Comparison of ENCODE assay signal across 8 cellular contexts in genomic region chr17:75010683-75011406, GRCh38. TPM values are rescaled to one million over a fixed set of nuclear protein-coding genes. Genes with fewer than 3 reads are reported as not detected.
A peak's percentile ranks its signal among the peaks of the same experiment; 100 is the strongest.
DNase-seq lines count a peak whose midpoint lies in the region; ATAC-seq, FAIRE-seq and TF ChIP-seq lines count a peak whose summit lies in the region.

No MANE protein-coding gene starts in this region.

- H3K56ac ChIP-seq in IMR-90 (ENCODE audit: extremely low read depth, insufficient read depth, low read length), result no peak overlapping the region

- no peaks in the 10 kb centered on the region for H4K20me1 ChIP-seq in IMR-90 (ENCODE audit: insufficient read depth, low read length)

- no peak overlapping the region for H3K18ac ChIP-seq in IMR-90 (ENCODE audit: low read depth, low read length)

- H3K36me3 ChIP-seq in IMR-90 (ENCODE audit: control insufficient read depth, insufficient read depth, low read length) (peaks cover under 1% of the 10 kb centered on the region; the same call in 1 of the 2 replicates), right atrium auricular region (no peaks in the 10 kb centered on the region), small intestine (ENCODE audit: control insufficient read depth in 2 of 2, insufficient read depth in 2 of 2, low read length in 2 of 2) (no peaks in the 10 kb centered on the region)

- H2AK9ac ChIP-seq in IMR-90 (replicated peaks; ENCODE audit: low read depth, low read length, poor library complexity), result peak overlapping the region; percentile 23

- H3K23ac ChIP-seq in IMR-90 (ENCODE audit: low read depth, low read length), result no peak overlapping the region

- H2AFZ ChIP-seq in IMR-90 (replicated peaks; ENCODE audit: low read length, poor library complexity), result peak overlapping the region; percentile 18

- intact Hi-C loops in CD4-positive, alpha-beta T cell (cut with DNase I, micrococcal nuclease), result no loop called here
- intact Hi-C loops in IMR-90 (cut with micrococcal nuclease), result no loop called here
- intact Hi-C loops in activated B cell treated with CpG ODN at 0.5 μM for 24 hours (cut with micrococcal nuclease), result no loop called here

- TF ChIP-seq POLR2A in IMR-90 (IDR thresholded peaks at IDR 0.05; ENCODE audit: low read depth, low read length), result no peak

- no peak overlapping the region for H2BK120ac ChIP-seq in IMR-90 (ENCODE audit: low read depth, low read length)

- no TSS peak for BruUV-seq in IMR-90 (replicated peaks; lab: Mats Ljungman, UMichigan)

- DNase-seq in CD4-positive, alpha-beta T cell, result no peak
- DNase-seq in IMR-90, result peak; percentile 55
- no peak for DNase-seq in activated B cell treated with CpG ODN at 0.5 μM for 24 hours
- DNase-seq in right atrium auricular region (ENCODE audit: low spot score), result peak; percentile 65
- peak; percentile 56 for DNase-seq in small intestine
- no peak for DNase-seq in activated effector memory CD4-positive, alpha-beta T cell treated with Interleukin-2 at 50 U/mL for 16 hours
- DNase-seq in LoVo (ENCODE audit: low spot score), result no peak

- H3K27me3 Mint-ChIP-seq in CD4-positive, alpha-beta T cell, result no peaks in the 10 kb centered on the region
- H3K27me3 Mint-ChIP-seq in activated B cell treated with CpG ODN at 0.5 μM for 24 hours, result peaks cover 2% of the 10 kb centered on the region

- no peaks in the 10 kb centered on the region for H3K9me3 Mint-ChIP-seq in CD4-positive, alpha-beta T cell
- H3K9me3 Mint-ChIP-seq in activated B cell treated with CpG ODN at 0.5 μM for 24 hours, result no peaks in the 10 kb centered on the region

- H3K27me3 ChIP-seq in CD4-positive, alpha-beta T cell (ENCODE audit: control insufficient read depth, insufficient read depth, low read length), result peaks cover 4% of the 10 kb centered on the region
- H3K27me3 ChIP-seq in IMR-90 (ENCODE audit: control insufficient read depth, insufficient read depth, low read length) (no peaks in the 10 kb centered on the region), right atrium auricular region (no peaks in the 10 kb centered on the region), small intestine (ENCODE audit: control insufficient read depth in 2 of 2, insufficient read depth in 2 of 2, low read length in 2 of 2) (no peaks in the 10 kb centered on the region)

- peaks cover 22% of the 10 kb centered on the region for H3K36me3 Mint-ChIP-seq in CD4-positive, alpha-beta T cell (ENCODE audit: low read depth)
- peaks cover 14% of the 10 kb centered on the region for H3K36me3 Mint-ChIP-seq in activated B cell treated with CpG ODN at 0.5 μM for 24 hours (ENCODE audit: low read depth)

- H2BK15ac ChIP-seq in IMR-90 (ENCODE audit: low read depth, low read length), result no peak overlapping the region

- POLR2A ChIA-PET in CD4-positive, alpha-beta T cell (lab: Charles Lee), result interaction anchor here (1.2 to 3.7 kb wide), 5 partner anchors 12 to 38 kb away, joined by 3 to 61 read pairs (median 27); partner anchors contain the start of genes ATP5PD, CDR2L, HID1 and KCTD2
- POLR2A ChIA-PET in IMR-90 (lab: Charles Lee; ENCODE audit: unreplicated experiment) (no interaction called here), activated B cell treated with CpG ODN at 0.5 μM for 24 hours (lab: Charles Lee) (interaction anchor here (0.7 to 2.8 kb wide), 3 partner anchors 21 to 278 kb away, joined by 3 to 23 read pairs (median 4); partner anchors contain the start of genes CDR2L and SLC25A19)

- no peak overlapping the region for H3K4ac ChIP-seq in IMR-90 (ENCODE audit: low read depth, low read length)

- 0 out of 4 replicates have a peak overlapping the region, but pooled peaks of 1 of the 2 experiments have one; percentile 95 for H4K8ac ChIP-seq in IMR-90 (ENCODE audit: low read depth in 2 of 2, low read length in 2 of 2)

- H2BK5ac ChIP-seq in IMR-90 (ENCODE audit: low read depth, low read length, poor library complexity, severe bottlenecking), result no peak overlapping the region

- TF ChIP-seq CTCF in CD4-positive, alpha-beta T cell (IDR thresholded peaks at IDR 0.05), result no peak
- TF ChIP-seq CTCF in IMR-90 (conservative IDR thresholded peaks at IDR 0.05; ENCODE audit: low read depth, low read length) (no peak), activated B cell treated with CpG ODN at 0.5 μM for 24 hours (IDR thresholded peaks at IDR 0.05) (no peak), right atrium auricular region (IDR thresholded peaks at IDR 0.05) (peak in 1 of 2 donors; percentile 26)

- H4K5ac ChIP-seq in IMR-90 (ENCODE audit: low read depth, low read length), result no peak overlapping the region

- in situ Hi-C loops in IMR-90 (cut with MboI; ENCODE audit: low sequenced_read_pairs), result no loop called here

- H3K9me3 ChIP-seq in CD4-positive, alpha-beta T cell (ENCODE audit: control insufficient read depth, low read length), result no peaks in the 10 kb centered on the region
- H3K9me3 ChIP-seq in IMR-90 (ENCODE audit: control insufficient read depth, insufficient read depth, low read length), result no peaks in the 10 kb centered on the region
- no peaks in the 10 kb centered on the region for H3K9me3 ChIP-seq in right atrium auricular region
- no peaks in the 10 kb centered on the region for H3K9me3 ChIP-seq in small intestine (ENCODE audit: control insufficient read depth, low read depth)

- no peak overlapping the region for H3K27ac ChIP-seq in CD4-positive, alpha-beta T cell (ENCODE audit: low read depth, low read length)
- no peak overlapping the region for H3K27ac ChIP-seq in IMR-90 (ENCODE audit: insufficient read depth, low read length)
- peak overlapping the region; percentile 83 to 88 for H3K27ac ChIP-seq in right atrium auricular region
- peak overlapping the region in 1 of 2 donors; percentile 55 for H3K27ac ChIP-seq in small intestine (ENCODE audit: low read depth in 1 of 2, low read length in 1 of 2)

- peaks cover 13 to 21% of the 10 kb centered on the region in 2 experiments for H3K79me1 ChIP-seq in IMR-90 (ENCODE audit: low read depth in 1 of 2, low read length in 2 of 2)

- WGBS in IMR-90 (ENCODE audit: extremely low coverage in 2 of 2, insufficient read length in 1 of 2), 2 experiments, result no CpG with 5 or more reads among the region's 8 CpGs
- WGBS in small intestine, 3 donors, result 60 to 67% (median 61%) methylated on average over 7 to 8 of the region's 8 CpGs

- no peak overlapping the region for H3K14ac ChIP-seq in IMR-90 (replicated peaks; ENCODE audit: low read depth, low read length)

- peaks cover 35% of the 10 kb centered on the region for H3K4me1 Mint-ChIP-seq in CD4-positive, alpha-beta T cell (ENCODE audit: low read depth)
- peaks cover 29% of the 10 kb centered on the region for H3K4me1 Mint-ChIP-seq in activated B cell treated with CpG ODN at 0.5 μM for 24 hours

- dilution Hi-C loops in IMR-90 (cut with HindIII; ENCODE audit: low sequenced_read_pairs, unreplicated experiment), result no loop called here

- H2AK5ac ChIP-seq in IMR-90 (ENCODE audit: low read depth, low read length), result no peak overlapping the region

- H3K4me3 Mint-ChIP-seq in CD4-positive, alpha-beta T cell, result peak overlapping the region; percentile 76
- peak overlapping the region; percentile 41 for H3K4me3 Mint-ChIP-seq in activated B cell treated with CpG ODN at 0.5 μM for 24 hours

- 0 out of 2 replicates have a peak, but pooled peaks cover 4% of the 10 kb centered on the region for H3K9me1 ChIP-seq in IMR-90 (ENCODE audit: insufficient read depth, low read length)

- no peak for FAIRE-seq in small intestine (lab: Jason Lieb, UNC)

- 0 out of 2 replicates have a peak, but pooled peaks have one; percentile 4 for TF ChIP-seq RAD21 in IMR-90 (IDR thresholded peaks at IDR 0.05; ENCODE audit: low read length)

- H3K9ac ChIP-seq in IMR-90 (ENCODE audit: low read depth, low read length), result no peak overlapping the region

- no peak for ATAC-seq in CD4-positive, alpha-beta T cell (ENCODE audit: poor library complexity)
- no peak for ATAC-seq in IMR-90 (ENCODE audit: low read depth)
- ATAC-seq in activated B cell treated with CpG ODN at 0.5 μM for 24 hours (ENCODE audit: low read depth), result no peak
- ATAC-seq in GM21381 (IDR thresholded peaks at IDR 0.05; ENCODE audit: unreplicated experiment), result no peak

- H2BK20ac ChIP-seq in IMR-90 (ENCODE audit: low read depth, low read length), result no peak overlapping the region

- CTCF ChIA-PET in CD4-positive, alpha-beta T cell (lab: Charles Lee), result interaction anchor here (0.6 to 3.3 kb wide), 5 partner anchors 21 to 323 kb away, joined by 3 to 51 read pairs (median 15); partner anchors contain the start of gene CDR2L
- CTCF ChIA-PET in IMR-90 (lab: Yijun Ruan, JAX), result interaction anchor here (1.2 kb wide), 1 partner anchor 47 kb away, joined by 3 read pairs; no protein-coding TSS in a partner anchor
- CTCF ChIA-PET in activated B cell treated with CpG ODN at 0.5 μM for 24 hours (lab: Charles Lee), result interaction anchor here (0.7 to 3.7 kb wide), 6 partner anchors 23 to 250 kb away, joined by 3 to 33 read pairs (median 3); partner anchors contain the start of genes ATP5PD, KCTD2 and NT5C

- H3K4me2 ChIP-seq in IMR-90 (ENCODE audit: low read depth, low read length), result no peak overlapping the region

- H3K4me3 ChIP-seq in IMR-90 (ENCODE audit: insufficient read depth, low read depth, low read length) (no peak overlapping the region), right atrium auricular region (no peak overlapping the region), small intestine (ENCODE audit: low read depth in 1 of 2, low read length in 2 of 2) (no peak overlapping the region)

- H3K4me1 ChIP-seq in IMR-90 (ENCODE audit: control insufficient read depth, insufficient read depth, low read length) (peaks cover 6% of the 10 kb centered on the region), right atrium auricular region (peaks cover 0 to 27% of the 10 kb centered on the region in 2 donors), small intestine (ENCODE audit: control insufficient read depth in 2 of 2, insufficient read depth in 1 of 2, low read depth in 1 of 2, low read length in 1 of 2) (peaks cover 3 to 5% of the 10 kb centered on the region in 2 donors)

- no peak overlapping the region for H3K27ac Mint-ChIP-seq in CD4-positive, alpha-beta T cell
- H3K27ac Mint-ChIP-seq in activated B cell treated with CpG ODN at 0.5 μM for 24 hours, result peak overlapping the region; percentile 53

- no peak overlapping the region for H4K91ac ChIP-seq in IMR-90 (ENCODE audit: insufficient read depth, low read depth, low read length)

RNA-seq across cellular contexts. Expression of gene MRPL58, which starts 1.6 kb away (rescaled TPM):
- total RNA-seq in CD4-positive, alpha-beta T cell, result 1 to 10 TPM; 5.4 to 7.1 TPM
- 42.5 and 53.9 TPM in 2 replicates for total RNA-seq in IMR-90 (2012; rRNA removed)
- 49.0 and 53.0 TPM in 2 replicates for polyA plus RNA-seq in IMR-90 (2012; rRNA removed)
- 72.6 and 78.2 TPM in 2 replicates for polyA plus RNA-seq in IMR-90 (2012; cell fraction: cytosol; rRNA removed)
- polyA plus RNA-seq in IMR-90 (2012; cell fraction: nucleus; rRNA removed; ENCODE audit: low replicate concordance), result 21.8 and 25.5 TPM in 2 replicates
- 28.4 and 31.8 TPM in 2 replicates for total RNA-seq in activated B cell treated with CpG ODN at 0.5 μM for 24 hours
- total RNA-seq in right atrium auricular region, result 100 to 1,000 TPM in 1 of 2 donors, 10 to 100 TPM in 1; 44.8 to 104 TPM
- 10 to 100 TPM; 42.7 to 73.0 (median 48.8) TPM for polyA plus RNA-seq in small intestine

RNA-seq across cellular contexts. Expression of gene CDR2L, which starts 23.4 kb away (rescaled TPM):
- total RNA-seq in CD4-positive, alpha-beta T cell, result under 1 TPM in 1 of 2 experiments, not detected in 1; 0.08 TPM
- total RNA-seq in IMR-90 (2012; rRNA removed) (5.6 and 5.7 TPM in 2 replicates), activated B cell treated with CpG ODN at 0.5 μM for 24 hours (not detected in 2 replicates), right atrium auricular region (10 to 100 TPM; 13.6 to 28.8 TPM)
- polyA plus RNA-seq in IMR-90 (2012; rRNA removed) (18.9 and 23.2 TPM in 2 replicates), small intestine (10 to 100 TPM; 25.4 to 39.6 (median 28.9) TPM)
- polyA plus RNA-seq in IMR-90 (2012; cell fraction: cytosol; rRNA removed), result 14.2 and 21.1 TPM in 2 replicates
- polyA plus RNA-seq in IMR-90 (2012; cell fraction: nucleus; rRNA removed; ENCODE audit: low replicate concordance), result 12.6 and 30.3 TPM in 2 replicates

RNA-seq across cellular contexts. Expression of gene ATP5PD, which starts 35.9 kb away (rescaled TPM):
- total RNA-seq in CD4-positive, alpha-beta T cell, result 100 to 1,000 TPM in 1 of 2 experiments, 10 to 100 TPM in 1; 98.5 to 112 TPM
- 365 and 373 TPM in 2 replicates for total RNA-seq in IMR-90 (2012; rRNA removed)
- polyA plus RNA-seq in IMR-90 (2012; rRNA removed), result 331 and 425 TPM in 2 replicates
- 109 and 263 TPM in 2 replicates for polyA plus RNA-seq in IMR-90 (2012; cell fraction: cytosol; rRNA removed)
- 38.0 and 159 TPM in 2 replicates for polyA plus RNA-seq in IMR-90 (2012; cell fraction: nucleus; rRNA removed; ENCODE audit: low replicate concordance)
- 158 and 181 TPM in 2 replicates for total RNA-seq in activated B cell treated with CpG ODN at 0.5 μM for 24 hours
- 100 to 1,000 TPM; 675 to 871 TPM for total RNA-seq in right atrium auricular region
- polyA plus RNA-seq in small intestine, result 100 to 1,000 TPM; 494 to 919 (median 724) TPM

RNA-seq across cellular contexts. Expression of gene KCTD2, which starts 36.2 kb away (rescaled TPM):
- 10 to 100 TPM; 26.1 to 28.0 TPM for total RNA-seq in CD4-positive, alpha-beta T cell
- total RNA-seq in IMR-90 (2012; rRNA removed), result 9.1 and 9.4 TPM in 2 replicates
- polyA plus RNA-seq in IMR-90 (2012; rRNA removed), result 18.3 and 18.4 TPM in 2 replicates
- 10.8 and 16.4 TPM in 2 replicates for polyA plus RNA-seq in IMR-90 (2012; cell fraction: cytosol; rRNA removed)
- polyA plus RNA-seq in IMR-90 (2012; cell fraction: nucleus; rRNA removed; ENCODE audit: low replicate concordance), result 9.9 and 12.6 TPM in 2 replicates
- total RNA-seq in activated B cell treated with CpG ODN at 0.5 μM for 24 hours, result 19.5 and 20.2 TPM in 2 replicates
- total RNA-seq in right atrium auricular region, result 10 to 100 TPM; 17.9 to 28.4 TPM
- polyA plus RNA-seq in small intestine, result 10 to 100 TPM; 12.3 to 18.0 (median 13.8) TPM

RNA-seq across cellular contexts. Expression of gene HID1, which starts 38.3 kb away (rescaled TPM):
- 10 to 100 TPM; 31.8 to 31.9 TPM for total RNA-seq in CD4-positive, alpha-beta T cell
- total RNA-seq in IMR-90 (2012; rRNA removed) (0.18 and 0.56 TPM in 2 replicates), activated B cell treated with CpG ODN at 0.5 μM for 24 hours (1.5 and 2.1 TPM in 2 replicates), right atrium auricular region (10 to 100 TPM; 10.6 to 11.7 TPM)
- polyA plus RNA-seq in IMR-90 (2012; rRNA removed) (1.7 and 2.7 TPM in 2 replicates), small intestine (10 to 100 TPM; 37.1 to 60.4 (median 44.0) TPM)
- 0.27 and 2.5 TPM in 2 replicates for polyA plus RNA-seq in IMR-90 (2012; cell fraction: cytosol; rRNA removed)
- 6.8 and 10.5 TPM in 2 replicates for polyA plus RNA-seq in IMR-90 (2012; cell fraction: nucleus; rRNA removed; ENCODE audit: low replicate concordance)

Comparison
In these comparisons a context has a peak if more than half of its experiments do, and no peak if none do; other contexts are left out.
1. DNase-seq: peak in IMR-90 (single experiment), right atrium auricular region (single experiment) and small intestine (single experiment); none in CD4-positive, alpha-beta T cell (0 of 10), activated B cell treated with CpG ODN at 0.5 μM for 24 hours (single experiment), activated effector memory CD4-positive, alpha-beta T cell treated with Interleukin-2 at 50 U/mL for 16 hours (single experiment) and LoVo (single experiment).
2. H3K27ac ChIP-seq: peak in right atrium auricular region (2 of 2); none in CD4-positive, alpha-beta T cell (single experiment) and IMR-90 (single experiment).